8 cellular contexts compared by ENCODE assay signal in the genomic region with DNA sequence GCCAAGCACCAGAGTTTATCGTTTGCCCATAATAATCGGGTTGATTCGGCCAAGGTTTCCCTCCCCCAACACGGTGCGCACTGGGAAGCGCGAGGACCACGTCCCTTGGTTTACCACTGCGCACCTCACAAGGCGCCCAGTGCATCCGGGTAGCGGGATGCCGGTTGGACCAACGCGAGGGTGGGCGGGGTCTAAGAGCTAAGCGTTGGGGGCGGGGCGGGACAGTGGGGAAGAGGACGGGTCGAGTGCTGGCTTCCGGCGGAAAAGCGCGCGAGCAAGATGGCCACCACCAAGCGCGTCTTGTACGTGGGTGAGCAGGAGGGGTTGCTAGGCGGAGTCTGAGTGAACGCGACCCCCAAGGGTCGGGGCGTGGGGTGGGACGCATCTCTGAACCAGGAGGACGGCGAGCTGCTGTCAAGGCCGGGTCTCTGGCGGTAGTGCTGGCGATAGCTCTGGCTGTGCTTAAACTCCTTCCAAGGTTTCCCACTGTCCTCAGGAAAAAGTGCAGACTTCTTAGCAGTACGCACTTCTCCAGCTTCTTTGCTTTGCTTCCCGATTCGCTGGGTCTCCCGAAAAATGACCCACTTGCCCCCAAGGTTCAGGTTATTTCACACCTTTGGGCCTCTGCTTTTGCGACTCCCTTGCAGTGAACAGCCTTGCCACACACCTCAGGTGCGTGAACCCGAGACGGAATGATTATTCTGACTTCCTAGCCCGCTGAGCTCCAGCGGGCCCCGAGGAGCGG. TPM values are rescaled to one million over a fixed set of nuclear protein-coding genes. Genes with fewer than 3 reads are reported as not detected.
A peak's percentile ranks its signal among the peaks of the same experiment; 100 is the strongest.
DNase-seq lines count a peak whose midpoint lies in the region; ATAC-seq and TF ChIP-seq lines count a peak whose summit lies in the region.

Gene PPIE (plus strand): TSS at position 261 of the 745 bp plus-strand sequence. CDS start 19 bp downstream, at position 280.

- H3K27me3 ChIP-seq in ectodermal cell (ENCODE audit: control insufficient read depth, insufficient read depth, low read length, poor library complexity, severe bottlenecking), result peaks cover 43% of the 10 kb centered on the region
- H3K27me3 ChIP-seq in lower lobe of right lung (ENCODE audit: low read depth), result peaks cover 10% of the 10 kb centered on the region

- peaks cover 41% of the 10 kb centered on the region for H3K36me3 Mint-ChIP-seq in activated CD8-positive, alpha-beta T cell treated with anti-CD3 and anti-CD28 coated beads, Interleukin-2, amount 10 ng/mL, durations not matched to agents 7 days and 5 days (ENCODE audit: low read depth)

- intact Hi-C loops in lower lobe of right lung (cut with DNase I), result no loop called here

- DNase-seq in AML-193 (lab: John Stamatoyannopoulos, UW) (peak; percentile 83 to 90), HPDE6-E6E7 (ENCODE audit: extremely low spot score) (peak; percentile 83), NK-92 (lab: John Stamatoyannopoulos, UW; ENCODE audit: unreplicated experiment) (peak; percentile 58), lower lobe of right lung (peak; percentile 97)
- peak; percentile 97 for DNase-seq in activated CD8-positive, alpha-beta T cell treated with anti-CD3 and anti-CD28 coated beads, Interleukin-2, amount 10 ng/mL, durations not matched to agents 7 days and 5 days
- peak; percentile 85 to 96 (median 87) for DNase-seq in stimulated activated CD4-positive, alpha-beta T cell treated with anti-CD3 and anti-CD28 coated beads, TNF-alpha, amount 100 ng/mL, for 1 hour (ENCODE audit: low read depth in 3 of 3, low spot score in 1 of 3)

- peaks cover 6% of the 10 kb centered on the region for H3K9me3 Mint-ChIP-seq in activated CD8-positive, alpha-beta T cell treated with anti-CD3 and anti-CD28 coated beads, Interleukin-2, amount 10 ng/mL, durations not matched to agents 7 days and 5 days (ENCODE audit: insufficient read depth)

- H3K27me3 Mint-ChIP-seq in activated CD8-positive, alpha-beta T cell treated with anti-CD3 and anti-CD28 coated beads, Interleukin-2, amount 10 ng/mL, durations not matched to agents 7 days and 5 days (ENCODE audit: low read depth), result peaks cover 10% of the 10 kb centered on the region

- TF ChIP-seq CTCF in lower lobe of right lung (IDR thresholded peaks at IDR 0.05), result no peak

- peak within 1 kb of the TSS; percentile 84 for H3K4me3 ChIP-seq in ectodermal cell (ENCODE audit: insufficient read depth, low read depth, low read length)
- peak within 1 kb of the TSS; percentile 93 for H3K4me3 ChIP-seq in lower lobe of right lung

- CTCF ChIA-PET in activated CD8-positive, alpha-beta T cell treated with anti-CD3 and anti-CD28 coated beads, Interleukin-2, amount 10 ng/mL, durations not matched to agents 7 days and 5 days (lab: Charles Lee), result interaction anchor here (0.8 to 2.6 kb wide), 8 partner anchors 18 to 301 kb away, joined by 3 to 12 read pairs (median 4); no protein-coding TSS in a partner anchor

- peak within 1 kb of the TSS; percentile 92 for H3K4me3 Mint-ChIP-seq in activated CD8-positive, alpha-beta T cell treated with anti-CD3 and anti-CD28 coated beads, Interleukin-2, amount 10 ng/mL, durations not matched to agents 7 days and 5 days

- peaks cover 46% of the 10 kb centered on the region for H3K4me1 Mint-ChIP-seq in activated CD8-positive, alpha-beta T cell treated with anti-CD3 and anti-CD28 coated beads, Interleukin-2, amount 10 ng/mL, durations not matched to agents 7 days and 5 days (ENCODE audit: low read depth)

- H3K4me1 ChIP-seq in ectodermal cell (ENCODE audit: control insufficient read depth, insufficient read depth, low read length), result peaks cover 3% of the 10 kb centered on the region
- peaks cover 17% of the 10 kb centered on the region for H3K4me1 ChIP-seq in lower lobe of right lung

- H3K9me3 ChIP-seq in ectodermal cell (ENCODE audit: control insufficient read depth, low read length) (no peaks in the 10 kb centered on the region), lower lobe of right lung (no peaks in the 10 kb centered on the region)

- ATAC-seq in GM19351 (IDR thresholded peaks at IDR 0.05; ENCODE audit: unreplicated experiment) (peak; percentile 93), lower lobe of right lung (peak; percentile 98 to 100)
- ATAC-seq in activated CD8-positive, alpha-beta T cell treated with anti-CD3 and anti-CD28 coated beads, Interleukin-2, amount 10 ng/mL, durations not matched to agents 7 days and 5 days, result peak; percentile 97

- peaks cover 10% of the 10 kb centered on the region for H3K36me3 ChIP-seq in ectodermal cell (ENCODE audit: control insufficient read depth, insufficient read depth, low read length)
- H3K36me3 ChIP-seq in lower lobe of right lung, result peaks cover 39% of the 10 kb centered on the region

- POLR2A ChIA-PET in activated CD8-positive, alpha-beta T cell treated with anti-CD3 and anti-CD28 coated beads, Interleukin-2, amount 10 ng/mL, durations not matched to agents 7 days and 5 days (lab: Charles Lee), result interaction anchor here (0.6 to 1.9 kb wide), 9 partner anchors 14 to 1913 kb away, joined by 3 to 11 read pairs (median 4); partner anchors contain the start of genes CAP1 and NDUFS5

- H3K27ac ChIP-seq in ectodermal cell (ENCODE audit: insufficient read depth, low read depth, low read length, poor library complexity, severe bottlenecking), result no peak within 1 kb of the TSS
- H3K27ac ChIP-seq in lower lobe of right lung, result peak within 1 kb of the TSS; percentile 88

- H3K27ac Mint-ChIP-seq in activated CD8-positive, alpha-beta T cell treated with anti-CD3 and anti-CD28 coated beads, Interleukin-2, amount 10 ng/mL, durations not matched to agents 7 days and 5 days, result peak within 1 kb of the TSS; percentile 97

- 1 to 2% methylated on average over 52 of the region's 52 CpGs for whole genome bisulfite sequencing in ectodermal cell, 2 experiments

RNA-seq across cellular contexts. Expression of gene PPIE, which starts in this region (rescaled TPM):
- 10 to 100 TPM; 60.9 to 64.7 TPM for total RNA-seq in activated CD8-positive, alpha-beta T cell treated with anti-CD3 and anti-CD28 coated beads, Interleukin-2, amount 10 ng/mL, durations not matched to agents 7 days and 5 days
- 52.0 TPM for polyA plus RNA-seq in ectodermal cell (2013, experiment 1 of 4)
- polyA plus RNA-seq in ectodermal cell (2013, experiment 2 of 4), result 50.3 TPM
- polyA plus RNA-seq in ectodermal cell (2013, experiment 3 of 4), result 47.1 TPM
- 52.8 TPM for polyA plus RNA-seq in ectodermal cell (2013, experiment 4 of 4)
- total RNA-seq in lower lobe of right lung, result 34.6 TPM
